Comparison of ENCODE assay signal across 18 cellular contexts in the genomic region with DNA sequence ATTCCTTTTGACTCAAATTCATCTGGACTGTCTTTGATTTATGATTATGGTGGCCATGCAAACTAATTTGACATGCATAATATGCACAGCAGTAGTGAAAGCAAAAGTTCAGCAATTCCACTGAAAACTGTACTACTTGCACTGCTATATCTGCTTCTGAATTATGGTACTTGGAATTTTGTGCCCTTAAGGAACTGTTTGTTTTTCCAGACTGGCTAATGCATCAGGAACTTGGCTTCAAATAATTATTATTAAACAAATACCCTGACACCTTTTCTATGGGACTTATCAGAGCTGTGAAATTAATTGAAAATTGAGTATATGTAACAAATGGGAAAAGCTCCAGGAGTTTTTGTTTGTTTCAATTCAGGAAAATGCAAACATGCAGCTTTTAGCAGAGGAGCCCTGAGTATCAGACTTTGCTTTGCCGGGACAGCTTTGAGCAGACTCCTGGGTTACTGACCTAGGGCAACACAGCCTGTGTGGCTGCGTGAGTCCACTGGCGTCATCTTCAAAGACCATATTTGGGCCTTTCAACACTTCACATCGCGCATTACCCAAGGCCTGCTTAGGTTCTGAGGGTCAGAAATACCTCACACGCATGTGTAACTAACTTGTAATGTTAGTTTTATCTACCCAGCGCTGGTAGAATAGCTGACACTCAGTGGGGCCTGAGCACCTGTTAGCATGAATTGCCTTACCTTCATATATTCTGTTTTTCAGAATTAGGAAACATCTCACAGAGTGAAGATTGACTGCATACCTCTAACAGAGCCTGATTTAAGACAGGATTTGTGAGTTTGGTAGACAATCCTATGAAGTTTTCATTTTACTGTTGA. TPM values are rescaled to one million over a fixed set of nuclear protein-coding genes. Genes with fewer than 3 reads are reported as not detected.
"Had no signal": no experiment of that assay in that cellular context is flagged by ENCODE, and none has a peak within 500 bp of the region (broad histone marks: within the 10 kb centered on the region; RNA-seq: fewer than 3 reads in every experiment).

No MANE protein-coding gene starts in this region.

- H3K4me1 ChIP-seq: breast epithelium had no signal

- H3K27ac ChIP-seq: breast epithelium, neutrophil had no signal

- H3K9me3 ChIP-seq: neutrophil had no signal

- DNase-seq: activated CD4-positive, CD25-positive, alpha-beta regulatory T cell treated with anti-CD3 and anti-CD28 coated beads, Interleukin-2, amount 50 U/mL, for 72 hours; activated naive CD4-positive, alpha-beta T cell; activated naive CD8-positive, alpha-beta T cell treated with anti-CD3 and anti-CD28 coated beads, Interleukin-2, amount 10 ng/mL, durations not matched to agents 7 days and 5 days; activated T-cell treated with anti-CD3 and anti-CD28 coated beads for 4 hours; aorta; erythroblast; hippocampal formation; kidney; mammary epithelial cell; naive thymus-derived CD4-positive, alpha-beta T cell; posterior cingulate gyrus; stimulated activated naive CD8-positive, alpha-beta T cell treated with anti-CD3 and anti-CD28 coated beads, Interleukin-15, Interleukin-2, amounts not matched to agents 100 U/mL and 50 U/mL, for 24 hours had no signal

- H3K4me2 ChIP-seq: smooth muscle cell had no signal

- H3K27ac Mint-ChIP-seq: activated naive CD8-positive, alpha-beta T cell treated with anti-CD3 and anti-CD28 coated beads, Interleukin-2, amount 10 ng/mL, durations not matched to agents 7 days and 5 days; naive thymus-derived CD4-positive, alpha-beta T cell had no signal

- ATAC-seq: naive thymus-derived CD4-positive, alpha-beta T cell; stimulated activated naive CD8-positive, alpha-beta T cell treated with anti-CD3 and anti-CD28 coated beads, Interleukin-15, Interleukin-2, amounts not matched to agents 100 U/mL and 50 U/mL, for 24 hours had no signal

- H3K4me1 Mint-ChIP-seq: activated naive CD8-positive, alpha-beta T cell treated with anti-CD3 and anti-CD28 coated beads, Interleukin-2, amount 10 ng/mL, durations not matched to agents 7 days and 5 days; naive thymus-derived CD4-positive, alpha-beta T cell had no signal

- H3K36me3 Mint-ChIP-seq: activated naive CD8-positive, alpha-beta T cell treated with anti-CD3 and anti-CD28 coated beads, Interleukin-2, amount 10 ng/mL, durations not matched to agents 7 days and 5 days had no signal

- H3K27me3 ChIP-seq: breast epithelium, neutrophil had no signal

- H3K4me3 ChIP-seq: breast epithelium, smooth muscle cell had no signal

- H3K36me3 ChIP-seq: breast epithelium, neutrophil had no signal

- H3K4me3 Mint-ChIP-seq: activated naive CD8-positive, alpha-beta T cell treated with anti-CD3 and anti-CD28 coated beads, Interleukin-2, amount 10 ng/mL, durations not matched to agents 7 days and 5 days; naive thymus-derived CD4-positive, alpha-beta T cell had no signal

- H3K9me3 Mint-ChIP-seq: activated naive CD8-positive, alpha-beta T cell treated with anti-CD3 and anti-CD28 coated beads, Interleukin-2, amount 10 ng/mL, durations not matched to agents 7 days and 5 days had no signal

RNA-seq across cellular contexts. Expression of gene CFAP221, which starts 35.4 kb away (rescaled TPM):
- total RNA-seq: activated CD8-positive, alpha-beta memory T cell treated with anti-CD3 and anti-CD28 coated beads for 36 hours; activated naive CD8-positive, alpha-beta T cell treated with anti-CD3 and anti-CD28 coated beads, Interleukin-2, amount 10 ng/mL, durations not matched to agents 7 days and 5 days; mammary epithelial cell; naive thymus-derived CD4-positive, alpha-beta T cell had no signal
- polyA plus RNA-seq: mammary epithelial cell; naive thymus-derived CD4-positive, alpha-beta T cell had no signal

RNA-seq across cellular contexts. Expression of gene SCTR, which starts 55.4 kb away (rescaled TPM):
- total RNA-seq: activated CD8-positive, alpha-beta memory T cell treated with anti-CD3 and anti-CD28 coated beads for 36 hours; activated naive CD8-positive, alpha-beta T cell treated with anti-CD3 and anti-CD28 coated beads, Interleukin-2, amount 10 ng/mL, durations not matched to agents 7 days and 5 days; aorta; breast epithelium; mammary epithelial cell; mononuclear cell; naive thymus-derived CD4-positive, alpha-beta T cell; smooth muscle cell; ureter had no signal
- polyA plus RNA-seq: mammary epithelial cell; naive thymus-derived CD4-positive, alpha-beta T cell; smooth muscle cell had no signal
